34 cellular contexts compared by ENCODE assay signal in genomic region chr7:133274265-133274664, GRCh38. TPM values are rescaled to one million over a fixed set of nuclear protein-coding genes. Genes with fewer than 3 reads are reported as not detected.
DNase-seq lines count a peak whose midpoint lies in the region; ATAC-seq, FAIRE-seq and TF ChIP-seq lines count a peak whose summit lies in the region.
"Had no signal": no experiment of that assay in that cellular context is flagged by ENCODE, and none has a peak within 500 bp of the region (broad histone marks: within the 10 kb centered on the region; RNA-seq: fewer than 3 reads in every experiment).

No MANE protein-coding gene starts in this region.

- H3K4me3 Mint-ChIP-seq in endodermal cell, result no peak overlapping the region
- H3K4me3 Mint-ChIP-seq: B cell; CD14-positive monocyte; CD4-positive, alpha-beta memory T cell; CD4-positive, alpha-beta T cell; CD4-positive, CD25-positive, alpha-beta regulatory T cell; CD8-positive, alpha-beta memory T cell; CD8-positive, alpha-beta T cell had no signal

- H3K9me3 ChIP-seq in right atrium auricular region (no peaks in the 10 kb centered on the region), endodermal cell (ENCODE audit: control insufficient read depth, low read length) (peaks cover 5% of the 10 kb centered on the region), pancreas (no peaks in the 10 kb centered on the region)
- H3K9me3 ChIP-seq: A549, BE2C, Caco-2 had no signal

- DNase-seq in Right ventricle myocardium superior (no peak), right atrium auricular region (ENCODE audit: low spot score) (no peak), endodermal cell (no peak), left kidney (ENCODE audit: low read depth, low spot score) (peak; percentile 48), pancreas (no peak), NCI-H748 (lab: John Stamatoyannopoulos, UW; ENCODE audit: unreplicated experiment) (no peak), NCI-H2171 treated with DMSO at 0.1 percent for 48 hours (lab: John Stamatoyannopoulos, UW) (no peak), left colon (no peak)
- DNase-seq: 8988T; AML-193; BE2C; C1 segment of cervical spinal cord; Caco-2; Calu3; CD4-positive, alpha-beta memory T cell; CD4-positive, alpha-beta T cell; CD4-positive, CD25-positive, alpha-beta regulatory T cell; CD8-positive, alpha-beta memory T cell; CD8-positive, alpha-beta T cell; COR-L47; DMS 273 treated with DMSO at 0.1 percent for 48 hours; DMS153; DMS79; DND-41; EL had no signal

- H3K36me3 ChIP-seq in right atrium auricular region (no peaks in the 10 kb centered on the region), endodermal cell (ENCODE audit: control insufficient read depth, insufficient read depth, low read length) (peaks cover 39% of the 10 kb centered on the region), pancreas (peaks cover 0 to 8% (median 0%) of the 10 kb centered on the region in 3 donors)

- H3K27me3 ChIP-seq in right atrium auricular region, result no peaks in the 10 kb centered on the region
- no peaks in the 10 kb centered on the region for H3K27me3 ChIP-seq in endodermal cell (ENCODE audit: control insufficient read depth, insufficient read depth, low read length, poor library complexity, severe bottlenecking)
- no peaks in the 10 kb centered on the region for H3K27me3 ChIP-seq in pancreas
- H3K27me3 ChIP-seq: BE2C; BLaER1; BLaER1 treated with 17β-estradiol and CSF1 and Interleukin-3, amounts not matched to agents 10 nM and 100 nM had no signal

- intact Hi-C loops in Right ventricle myocardium superior (cut with DNase I), result no loop called here
- intact Hi-C loops in pancreas (cut with DNase I), result no loop called here
- intact Hi-C loops in left colon (cut with DNase I, micrococcal nuclease), result no loop called here

- H3K36me3 Mint-ChIP-seq in endodermal cell (ENCODE audit: low read depth), result peaks cover 36% of the 10 kb centered on the region

- H3K4me1 ChIP-seq in right atrium auricular region (no peaks in the 10 kb centered on the region), endodermal cell (ENCODE audit: control insufficient read depth, insufficient read depth, low read length) (no peaks in the 10 kb centered on the region), pancreas (peaks cover under 1 to 11% (median 7%) of the 10 kb centered on the region in 3 donors)
- H3K4me1 ChIP-seq: A549; BLaER1; BLaER1 treated with 17β-estradiol and CSF1 and Interleukin-3, amounts not matched to agents 10 nM and 100 nM; Caco-2 had no signal

- ATAC-seq in Right ventricle myocardium superior (ENCODE audit: poor library complexity) (peak; percentile 49), pancreas (peak in 3 of 4 donors; percentile 49 to 79 (median 69)), left colon (no peak)
- ATAC-seq: CD8-positive, alpha-beta T cell had no signal

- H3K4me3 ChIP-seq in right atrium auricular region (no peak overlapping the region), endodermal cell (ENCODE audit: low read length) (no peak overlapping the region), pancreas (no peak overlapping the region)
- H3K4me3 ChIP-seq: A549; BLaER1; BLaER1 treated with 17β-estradiol and CSF1 and Interleukin-3, amounts not matched to agents 10 nM and 100 nM had no signal

- no peaks in the 10 kb centered on the region for H3K27me3 Mint-ChIP-seq in endodermal cell (ENCODE audit: insufficient read depth)
- H3K27me3 Mint-ChIP-seq: B cell; CD4-positive, alpha-beta memory T cell; CD4-positive, alpha-beta T cell; CD4-positive, CD25-positive, alpha-beta regulatory T cell; CD8-positive, alpha-beta memory T cell had no signal

- peak overlapping the region; percentile 41 for H3K27ac Mint-ChIP-seq in endodermal cell
- H3K27ac Mint-ChIP-seq: B cell; CD14-positive monocyte; CD4-positive, alpha-beta memory T cell; CD4-positive, alpha-beta T cell; CD4-positive, CD25-positive, alpha-beta regulatory T cell; CD8-positive, alpha-beta T cell had no signal

- peaks cover 7% of the 10 kb centered on the region for H3K4me1 Mint-ChIP-seq in endodermal cell
- H3K4me1 Mint-ChIP-seq: B cell, CD14-positive monocyte had no signal

- peaks cover 4% of the 10 kb centered on the region for H3K9me3 Mint-ChIP-seq in endodermal cell

- TF ChIP-seq CTCF in right atrium auricular region (IDR thresholded peaks at IDR 0.05), result no peak
- TF ChIP-seq CTCF in endodermal cell (conservative IDR thresholded peaks at IDR 0.05), result no peak
- TF ChIP-seq CTCF in pancreas (IDR thresholded peaks at IDR 0.05), result no peak

- WGBS in endodermal cell (ENCODE audit: insufficient coverage in 1 of 2, insufficient read length in 1 of 2), 2 experiments, result 100% methylated on average over 1 of the region's 1 CpG
- WGBS in pancreas, 2 donors, result 79 to 93% methylated on average over 1 of the region's 1 CpG

- no peak overlapping the region for H3K27ac ChIP-seq in right atrium auricular region
- no peak overlapping the region for H3K27ac ChIP-seq in endodermal cell (ENCODE audit: low read depth, low read length)
- no peak overlapping the region for H3K27ac ChIP-seq in pancreas
- H3K27ac ChIP-seq: 22Rv1; A549; BLaER1; BLaER1 treated with 17β-estradiol and CSF1 and Interleukin-3, amounts not matched to agents 10 nM and 100 nM; C4-2B had no signal

- no peak for FAIRE-seq in pancreas (lab: Jason Lieb, UNC)
- FAIRE-seq: A204.1, A549, D721Med had no signal

- no peak overlapping the region for H3K9ac ChIP-seq in endodermal cell (ENCODE audit: extremely low read depth, low read length, poor library complexity, severe bottlenecking)
- H3K9ac ChIP-seq: BLaER1; BLaER1 treated with 17β-estradiol and CSF1 and Interleukin-3, amounts not matched to agents 10 nM and 100 nM had no signal

RNA-seq across cellular contexts. Expression of gene EXOC4, which starts 21.4 kb away (rescaled TPM):
- total RNA-seq in Right ventricle myocardium superior (32.5 TPM), right atrium auricular region (10 to 100 TPM; 24.7 to 30.6 TPM), endodermal cell (100 to 1,000 TPM; 106 to 115 TPM), pancreas (10 to 100 TPM; 50.7 to 81.2 (median 54.3) TPM), left colon (10 to 100 TPM; 78.8 to 85.4 TPM)
- 63.3 TPM for polyA plus RNA-seq in endodermal cell (2013, experiment 1 of 2)
- 58.9 TPM for polyA plus RNA-seq in endodermal cell (2013, experiment 2 of 2)
- 10 to 100 TPM; 13.4 to 14.8 TPM for polyA plus RNA-seq in pancreas
